14 cellular contexts compared by ENCODE assay signal in the genomic region with DNA sequence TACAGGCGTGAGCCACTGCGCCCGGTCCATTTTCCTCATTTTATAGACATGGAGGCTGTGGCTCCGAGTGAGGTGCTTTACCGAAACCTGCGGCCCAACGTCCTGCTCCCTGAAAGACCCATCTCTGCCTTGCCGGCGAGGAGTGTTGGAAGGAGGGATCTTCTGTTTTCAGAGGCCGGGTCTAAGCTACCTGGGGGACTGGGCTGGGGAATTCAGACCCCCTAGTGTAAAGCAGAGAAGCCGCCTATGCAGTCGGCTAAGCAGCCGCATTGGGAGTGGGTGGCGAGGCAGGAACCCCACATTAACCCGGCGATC. TPM values are rescaled to one million over a fixed set of nuclear protein-coding genes. Genes with fewer than 3 reads are reported as not detected.
DNase-seq lines count a peak whose midpoint lies in the region; ATAC-seq and TF ChIP-seq lines count a peak whose summit lies in the region.
"Had no signal": no experiment of that assay in that cellular context is flagged by ENCODE, and none has a peak within 500 bp of the region (broad histone marks: within the 10 kb centered on the region; RNA-seq: fewer than 3 reads in every experiment).

No MANE protein-coding gene starts in this region.

- no peaks in the 10 kb centered on the region for H3K27me3 ChIP-seq in A673 (replicated peaks; ENCODE audit: insufficient read depth, low read depth, low read length, poor library complexity)
- H3K27me3 ChIP-seq in IMR-90 (ENCODE audit: control insufficient read depth, insufficient read depth, low read length), result peaks cover 22% of the 10 kb centered on the region
- H3K27me3 ChIP-seq in hepatocyte, result peaks cover 5% of the 10 kb centered on the region
- H3K27me3 ChIP-seq in rectal smooth muscle tissue (ENCODE audit: control insufficient read depth, insufficient read depth, low read length), result peaks cover 5% of the 10 kb centered on the region

- H4K91ac ChIP-seq in IMR-90 (ENCODE audit: insufficient read depth, low read depth, low read length), result no peak overlapping the region

- no peak overlapping the region for H3K27ac ChIP-seq in A673 (ENCODE audit: low read depth, low read length, poor library complexity, severe bottlenecking)
- no peak overlapping the region for H3K27ac ChIP-seq in IMR-90 (ENCODE audit: insufficient read depth, low read length)
- no peak overlapping the region for H3K27ac ChIP-seq in hepatocyte
- peak overlapping the region; percentile 48 for H3K27ac ChIP-seq in rectal smooth muscle tissue (ENCODE audit: low read depth, low read length)

- POLR2A ChIA-PET in A673 (lab: Charles Lee; ENCODE audit: low non-redundant PET), result no interaction called here
- POLR2A ChIA-PET in IMR-90 (lab: Charles Lee; ENCODE audit: unreplicated experiment), result no interaction called here

- no peaks in the 10 kb centered on the region for H3K79me1 ChIP-seq in IMR-90 (ENCODE audit: low read depth in 1 of 2, low read length in 2 of 2)

- in situ Hi-C loops in IMR-90 (cut with MboI; ENCODE audit: low sequenced_read_pairs), result no loop called here

- no peak overlapping the region for H2BK5ac ChIP-seq in IMR-90 (ENCODE audit: low read depth, low read length, poor library complexity, severe bottlenecking)

- H3K56ac ChIP-seq in IMR-90 (ENCODE audit: extremely low read depth, insufficient read depth, low read length), result no peak overlapping the region

- no peak overlapping the region for H3K4ac ChIP-seq in IMR-90 (ENCODE audit: low read depth, low read length)

- dilution Hi-C loops in IMR-90 (cut with HindIII; ENCODE audit: low sequenced_read_pairs, unreplicated experiment), result no loop called here

- no peaks in the 10 kb centered on the region for H3K79me2 ChIP-seq in hepatocyte

- no peaks in the 10 kb centered on the region for H3K9me2 ChIP-seq in hepatocyte (replicated peaks; ENCODE audit: insufficient read depth)

- H3K9ac ChIP-seq in IMR-90 (ENCODE audit: low read depth, low read length) (no peak overlapping the region), rectal smooth muscle tissue (ENCODE audit: low read length) (no peak overlapping the region)

- no peak for TF ChIP-seq CTCF in A673 (conservative IDR thresholded peaks at IDR 0.05; ENCODE audit: low read depth, low read length)
- TF ChIP-seq CTCF in IMR-90 (conservative IDR thresholded peaks at IDR 0.05; ENCODE audit: low read depth, low read length), result no peak
- TF ChIP-seq CTCF in hepatocyte (IDR thresholded peaks at IDR 0.05; ENCODE audit: poor library complexity), result no peak

- no peak overlapping the region for H3K23ac ChIP-seq in IMR-90 (ENCODE audit: low read depth, low read length)

- H4K8ac ChIP-seq in IMR-90 (ENCODE audit: low read depth in 2 of 2, low read length in 2 of 2), result no peak overlapping the region

- H3K9me3 ChIP-seq in A673 (ENCODE audit: low read depth, low read length, poor library complexity, severe bottlenecking) (no peaks in the 10 kb centered on the region), IMR-90 (ENCODE audit: control insufficient read depth, insufficient read depth, low read length) (no peaks in the 10 kb centered on the region), hepatocyte (ENCODE audit: low read depth) (no peaks in the 10 kb centered on the region)

- DNase-seq in A673 (ENCODE audit: low spot score) (no peak), IMR-90 (no peak), hepatocyte (ENCODE audit: low spot score) (no peak), T-helper 2 cell (no peak)
- no peak for DNase-seq in activated CD4-positive, CD25-positive, alpha-beta regulatory T cell treated with anti-CD3 and anti-CD28 coated beads, Interleukin-2, amount 50 U/mL, for 72 hours
- DNase-seq: activated CD4-positive, alpha-beta T cell treated with anti-CD3 and anti-CD28 coated beads, Interleukin-2, amount 10 ng/mL, durations not matched to agents 7 days and 5 days; DMS153; KBM-7; NCI-H524 treated with DMSO at 0.1 percent for 48 hours had no signal

- H4K20me1 ChIP-seq in IMR-90 (ENCODE audit: insufficient read depth, low read length) (no peaks in the 10 kb centered on the region), hepatocyte (ENCODE audit: insufficient read depth, poor library complexity, severe bottlenecking) (no peaks in the 10 kb centered on the region)

- no peaks in the 10 kb centered on the region; the same call in 1 of the 2 replicates for H3K9me1 ChIP-seq in IMR-90 (ENCODE audit: insufficient read depth, low read length)

- no peak overlapping the region for H2BK120ac ChIP-seq in IMR-90 (ENCODE audit: low read depth, low read length)

- CTCF ChIA-PET in A673 (lab: Charles Lee) (no interaction called here), IMR-90 (lab: Yijun Ruan, JAX) (no interaction called here)

- no peak overlapping the region for H2BK20ac ChIP-seq in IMR-90 (ENCODE audit: low read depth, low read length)

- H3K4me3 ChIP-seq in A673 (ENCODE audit: low read depth, low read length, poor library complexity, severe bottlenecking) (peak overlapping the region; percentile 43), IMR-90 (ENCODE audit: insufficient read depth, low read depth, low read length) (no peak overlapping the region), hepatocyte (no peak overlapping the region), rectal smooth muscle tissue (ENCODE audit: low read length) (peak overlapping the region; percentile 53)

- H3K36me3 ChIP-seq in A673 (ENCODE audit: insufficient read depth, low read length, poor library complexity, severe bottlenecking) (no peaks in the 10 kb centered on the region), IMR-90 (ENCODE audit: control insufficient read depth, insufficient read depth, low read length) (no peaks in the 10 kb centered on the region), hepatocyte (replicated peaks; ENCODE audit: insufficient read depth, low read depth) (no peaks in the 10 kb centered on the region), rectal smooth muscle tissue (ENCODE audit: control insufficient read depth, insufficient read depth, low read length) (no peaks in the 10 kb centered on the region)

- H3K4me1 ChIP-seq in A673 (ENCODE audit: insufficient read depth, low read length, poor library complexity, severe bottlenecking) (no peaks in the 10 kb centered on the region), IMR-90 (ENCODE audit: control insufficient read depth, insufficient read depth, low read length) (no peaks in the 10 kb centered on the region), hepatocyte (ENCODE audit: insufficient read depth) (no peaks in the 10 kb centered on the region), rectal smooth muscle tissue (ENCODE audit: control insufficient read depth, insufficient read depth, low read length) (peaks cover 6% of the 10 kb centered on the region)

- TF ChIP-seq RAD21 in IMR-90 (IDR thresholded peaks at IDR 0.05; ENCODE audit: low read length), result no peak

- H3K4me2 ChIP-seq in IMR-90 (ENCODE audit: low read depth, low read length) (no peak overlapping the region), hepatocyte (peak overlapping the region; percentile 85)

- H4K5ac ChIP-seq in IMR-90 (ENCODE audit: low read depth, low read length), result no peak overlapping the region

- H2BK15ac ChIP-seq in IMR-90 (ENCODE audit: low read depth, low read length), result no peak overlapping the region

- ATAC-seq in IMR-90 (ENCODE audit: low read depth), result no peak
- ATAC-seq in GM19395 (IDR thresholded peaks at IDR 0.05; ENCODE audit: unreplicated experiment), result no peak
- ATAC-seq in HG02840 (IDR thresholded peaks at IDR 0.05; ENCODE audit: low FRiP score, unreplicated experiment), result no peak

- no peak overlapping the region for H3K14ac ChIP-seq in IMR-90 (replicated peaks; ENCODE audit: low read depth, low read length)

- H2AK5ac ChIP-seq in IMR-90 (ENCODE audit: low read depth, low read length), result no peak overlapping the region

- H3K18ac ChIP-seq in IMR-90 (ENCODE audit: low read depth, low read length), result no peak overlapping the region

- H2AFZ ChIP-seq in IMR-90 (replicated peaks; ENCODE audit: low read length, poor library complexity) (no peak overlapping the region), hepatocyte (no peak overlapping the region)

- no TSS peak for BruUV-seq in A673 (replicated peaks; lab: Mats Ljungman, UMichigan)
- no TSS peak for BruUV-seq in IMR-90 (replicated peaks; lab: Mats Ljungman, UMichigan)

- peak overlapping the region; percentile 33 for H2AK9ac ChIP-seq in IMR-90 (replicated peaks; ENCODE audit: low read depth, low read length, poor library complexity)

- intact Hi-C loops in A673 (cut with micrococcal nuclease; ENCODE audit: unreplicated experiment) (no loop called here), IMR-90 (cut with micrococcal nuclease) (no loop called here)

- no peak for TF ChIP-seq POLR2A in IMR-90 (IDR thresholded peaks at IDR 0.05; ENCODE audit: low read depth, low read length)

- no CpG with 5 or more reads among the region's 16 CpGs for WGBS in IMR-90 (ENCODE audit: extremely low coverage in 2 of 2, insufficient read length in 1 of 2), 2 experiments
- WGBS in hepatocyte (ENCODE audit: low lambda C conversion rate, missing lambda C conversion rate), result 92% methylated on average over 16 of the region's 16 CpGs

TF ChIP-seq in IMR-90, 13 proteins besides CTCF, POLR2A, EP300 and RAD21:
- TF ChIP-seq MAZ (IDR thresholded peaks at IDR 0.05; ENCODE audit: borderline replicate concordance, low read depth, low read length), result no peak
TF ChIP-seq in IMR-90: peak in this region for 0.

RNA-seq across cellular contexts. Expression of gene MEOX1, which starts 16.3 kb away (rescaled TPM):
- 0.82 and 1.1 TPM in 2 replicates for total RNA-seq in A673 (2021)
- total RNA-seq in IMR-90 (2012; rRNA removed), result 0.72 and 0.83 TPM in 2 replicates
- polyA plus RNA-seq in IMR-90 (2012; rRNA removed), result 0.48 and 0.52 TPM in 2 replicates
- 0.40 and 0.52 TPM in 2 replicates for polyA plus RNA-seq in IMR-90 (2012; cell fraction: cytosol; rRNA removed)
- 0.32 and 0.38 TPM in 2 replicates for polyA plus RNA-seq in IMR-90 (2012; cell fraction: nucleus; rRNA removed; ENCODE audit: low replicate concordance)
- 0.64 and 0.90 TPM in 2 replicates for total RNA-seq in hepatocyte
- 0.32 and 0.33 TPM in 2 replicates for polyA plus RNA-seq in hepatocyte
- total RNA-seq: bronchial epithelial cell; naive thymus-derived CD8-positive, alpha-beta T cell had no signal

Comparison
In these comparisons a context has a peak if more than half of its experiments do, and no peak if none do; other contexts are left out.
1. H3K4me3 ChIP-seq: peak in A673 (single experiment) and rectal smooth muscle tissue (single experiment); none in IMR-90 (single experiment) and hepatocyte (single experiment).